Comparison of ENCODE assay signal across 1 cellular context in genomic region chr10:60142736-60143135, GRCh38.
TF ChIP-seq lines count a peak whose summit lies in the region.

No MANE protein-coding gene starts in this region.

TF ChIP-seq in K562, 482 proteins besides CTCF, POLR2A, EP300 and RAD21 (continued from another document):
- TF ChIP-seq ZNF280B (CRISPR knock-in tag; IDR thresholded peaks at IDR 0.05) (no peak), ZNF324 (CRISPR knock-in tag; IDR thresholded peaks at IDR 0.05) (no peak), MAZ (CRISPR knock-in tag; conservative IDR thresholded peaks at IDR 0.05 in 1 of 2, IDR thresholded peaks at IDR 0.05 in 1 of 2) (no peak), HDAC3 (IDR thresholded peaks at IDR 0.05; ENCODE audit: borderline replicate concordance, partially characterized antibody) (peak; percentile 1), MNT (conservative IDR thresholded peaks at IDR 0.05) (no peak), HNRNPLL (IDR thresholded peaks at IDR 0.05; ENCODE audit: low read depth, low read length, poor library complexity, severe bottlenecking) (no peak), PATZ1 (CRISPR knock-in tag; IDR thresholded peaks at IDR 0.05; ENCODE audit: borderline replicate concordance) (no peak), CAMTA2 (CRISPR knock-in tag; conservative IDR thresholded peaks at IDR 0.05) (no peak), CBFA2T2 (conservative IDR thresholded peaks at IDR 0.05) (no peak), CHAMP1 (IDR thresholded peaks at IDR 0.05) (no peak), DPF2 (IDR thresholded peaks at IDR 0.05) (no peak), SNRNP70 (optimal IDR thresholded peaks at IDR 0.05; ENCODE audit: low read depth, low read length) (no peak), FOSL1 (tag; conservative IDR thresholded peaks at IDR 0.05) (0 out of 2 replicates have a peak, but pooled peaks have one; percentile 29), RAD51 (IDR thresholded peaks at IDR 0.05; ENCODE audit: borderline replicate concordance, low read depth) (no peak), NR2F6 (CRISPR knock-in tag; IDR thresholded peaks at IDR 0.05) (no peak)
